ENCODE assay signal across 8 cellular contexts in genomic region chr9:14323083-14323968, GRCh38. TPM values are rescaled to one million over a fixed set of nuclear protein-coding genes. Genes with fewer than 3 reads are reported as not detected.
A peak's percentile ranks its signal among the peaks of the same experiment; 100 is the strongest.
DNase-seq lines count a peak whose midpoint lies in the region; ATAC-seq and TF ChIP-seq lines count a peak whose summit lies in the region.

No MANE protein-coding gene starts in this region.

- WGBS in psoas muscle, 3 donors = 6 to 10% (median 8%) methylated on average over 17 of the region's 17 CpGs

- TF ChIP-seq CTCF in GM06990 (IDR thresholded peaks at IDR 0.05; ENCODE audit: insufficient read depth, low read length, poor library complexity, severe bottlenecking) = no peak
- TF ChIP-seq CTCF in foreskin keratinocyte (conservative IDR thresholded peaks at IDR 0.05) = no peak
- no peak for TF ChIP-seq CTCF in psoas muscle (IDR thresholded peaks at IDR 0.05)

- H3K27ac ChIP-seq in foreskin keratinocyte (peak overlapping the region; percentile 91), psoas muscle (peak overlapping the region; percentile 99)

- H3K4me3 ChIP-seq in GM06990 (replicated peaks; ENCODE audit: low read depth, low read length) (peak overlapping the region; percentile 67), psoas muscle (peak overlapping the region; percentile 93)

- DNase-seq in GM06990 (ENCODE audit: extremely low read depth, insufficient read length) (no peak), T-helper 17 cell (no peak), foreskin keratinocyte (peak; percentile 55 to 68), psoas muscle (no peak), SK-N-DZ (ENCODE audit: low spot score) (no peak), NCI-H2171 treated with DMSO at 0.1 percent for 48 hours (lab: John Stamatoyannopoulos, UW) (no peak), iPS-NIHi7 (ENCODE audit: extremely low spot score) (no peak)

- peaks cover 25% of the 10 kb centered on the region for H3K27me3 Mint-ChIP-seq in T-helper 17 cell

- peak; percentile 0 for ATAC-seq in HG03039 (IDR thresholded peaks at IDR 0.05; ENCODE audit: unreplicated experiment)
- ATAC-seq in T-helper 17 cell = no peak
- peak; percentile 7 for ATAC-seq in foreskin keratinocyte
- peak in 2 of 4 donors; percentile 13 to 14 for ATAC-seq in psoas muscle

- H3K36me3 ChIP-seq in GM06990 (ENCODE audit: control insufficient read depth, insufficient read depth, low read length) (no peaks in the 10 kb centered on the region), psoas muscle (ENCODE audit: insufficient read depth in 1 of 2, low read depth in 1 of 2) (no peaks in the 10 kb centered on the region)

- H3K4me1 ChIP-seq in foreskin keratinocyte = peaks cover 35% of the 10 kb centered on the region
- H3K4me1 ChIP-seq in psoas muscle = peaks cover 70% of the 10 kb centered on the region

- peak overlapping the region; percentile 94 for H3K4me3 Mint-ChIP-seq in T-helper 17 cell

- H3K27me3 ChIP-seq in GM06990 (replicated peaks; ENCODE audit: control insufficient read depth, insufficient read depth, low read length) = no peaks in the 10 kb centered on the region
- no peaks in the 10 kb centered on the region for H3K27me3 ChIP-seq in foreskin keratinocyte
- H3K27me3 ChIP-seq in psoas muscle (ENCODE audit: insufficient read depth in 3 of 3, low read length in 2 of 3) = no peaks in the 10 kb centered on the region

- H3K27ac Mint-ChIP-seq in T-helper 17 cell = no peak overlapping the region

- H3K9me3 ChIP-seq in T-helper 17 cell (ENCODE audit: control insufficient read depth, low read length, poor library complexity, severe bottlenecking) = no peaks in the 10 kb centered on the region
- no peaks in the 10 kb centered on the region for H3K9me3 ChIP-seq in psoas muscle

- H3K4me1 Mint-ChIP-seq in T-helper 17 cell = peaks cover 18% of the 10 kb centered on the region

- intact Hi-C loops in psoas muscle (cut with DNase I) = no loop called here

- peaks cover 4% of the 10 kb centered on the region for H3K36me3 Mint-ChIP-seq in T-helper 17 cell (ENCODE audit: low read depth)

RNA-seq across cellular contexts. Expression of gene NFIB, which starts 9.4 kb away (rescaled TPM):
- total RNA-seq in T-helper 17 cell (under 1 TPM; 0.12 to 0.76 TPM), foreskin keratinocyte (24.3 and 26.5 TPM in 2 replicates), psoas muscle (10 to 100 TPM; 35.0 to 65.1 (median 47.3) TPM)
- polyA plus RNA-seq in foreskin keratinocyte (5.3 and 6.5 TPM in 2 replicates), psoas muscle (10 to 100 TPM in 1 of 3 donors, 1 to 10 TPM in 2; 5.8 to 17.1 (median 6.1) TPM)
- polyA plus RNA-seq in SK-N-DZ (2014; cell fraction: cytosol; rRNA removed) = 4.4 and 6.0 TPM in 2 replicates
- 12.1 and 12.8 TPM in 2 replicates for polyA plus RNA-seq in SK-N-DZ (2014; cell fraction: nucleus; rRNA removed)

Comparison
In these comparisons a context has a peak if more than half of its experiments do, and no peak if none do; other contexts are left out.
1. DNase-seq: peak in foreskin keratinocyte (2 of 2); none in GM06990 (single experiment), T-helper 17 cell (0 of 3), psoas muscle (0 of 2), SK-N-DZ (single experiment), NCI-H2171 treated with DMSO at 0.1 percent for 48 hours (single experiment) and iPS-NIHi7 (single experiment).
2. RNA of gene NFIB, which starts 9.4 kb away (total RNA-seq): 35.0 to 65.1 TPM in psoas muscle and 24.3 to 26.5 TPM in foreskin keratinocyte; 0.12 to 0.76 TPM in T-helper 17 cell; every median in the first group is over 10 times any median in the second.